Comparison of ENCODE assay signal across 21 cellular contexts in genomic region chr11:7599209-7599608, GRCh38.
DNase-seq lines count a peak whose midpoint lies in the region; ATAC-seq and TF ChIP-seq lines count a peak whose summit lies in the region.
"Had no signal": no experiment of that assay in that cellular context is flagged by ENCODE, and none has a peak within 500 bp of the region (broad histone marks: within the 10 kb centered on the region; RNA-seq: fewer than 3 reads in every experiment).

No MANE protein-coding gene starts in this region.

- peak; percentile 26 for DNase-seq in NCI-H510A treated with DMSO at 0.1 percent for 48 hours (lab: John Stamatoyannopoulos, UW)
- no peak for DNase-seq in NCI-H510A (lab: John Stamatoyannopoulos, UW)
- no peak for DNase-seq in esophagus squamous epithelium (lab: John Stamatoyannopoulos, UW)
- peak; percentile 79 for DNase-seq in pons (ENCODE audit: low spot score)
- DNase-seq in DMS114 treated with DMSO at 0.1 percent for 48 hours (lab: John Stamatoyannopoulos, UW; ENCODE audit: unreplicated experiment) = no peak
- DNase-seq in left ventricle myocardium inferior = no peak
- DNase-seq: activated CD4-positive, alpha-beta T cell treated with anti-CD3 and anti-CD28 coated beads, Interleukin-2, amount 10 ng/mL, durations not matched to agents 24 days and 14 days; aorta; central memory CD4-positive, alpha-beta T cell; erythroblast; foreskin melanocyte; mesenchymal stem cell; naive thymus-derived CD4-positive, alpha-beta T cell; NCI-H1092; NCI-H2081; NK-92 treated with Interleukin-12 subunit alpha and Interleukin-12 subunit beta, amount 100 ng/mL, for 24 hours; T-helper 17 cell had no signal

- H3K27ac ChIP-seq in esophagus squamous epithelium (peak overlapping the region in 3 of 4 donors; percentile 69 to 88 (median 84)), left ventricle myocardium inferior (replicated peaks) (no peak overlapping the region)

- no peaks in the 10 kb centered on the region for H3K27me3 ChIP-seq in esophagus squamous epithelium
- no peaks in the 10 kb centered on the region for H3K27me3 ChIP-seq in left ventricle myocardium inferior (ENCODE audit: low read depth)

- no peak for TF ChIP-seq POLR2A in esophagus squamous epithelium (IDR thresholded peaks at IDR 0.05)

- H3K36me3 ChIP-seq in esophagus squamous epithelium = peaks cover 0 to 19% (median 0%) of the 10 kb centered on the region in 3 donors
- peaks cover 20% of the 10 kb centered on the region for H3K36me3 ChIP-seq in left ventricle myocardium inferior

- H3K9me3 ChIP-seq in esophagus squamous epithelium = no peaks in the 10 kb centered on the region
- H3K9me3 ChIP-seq in left ventricle myocardium inferior (replicated peaks) = no peaks in the 10 kb centered on the region

- H3K4me1 ChIP-seq in esophagus squamous epithelium (peaks cover 31 to 99% (median 37%) of the 10 kb centered on the region in 3 donors), left ventricle myocardium inferior (no peaks in the 10 kb centered on the region)

- intact Hi-C loops in esophagus squamous epithelium (cut with DNase I) = no loop called here
- intact Hi-C loops in left ventricle myocardium inferior (cut with micrococcal nuclease) = no loop called here

- H3K4me3 ChIP-seq in esophagus squamous epithelium = no peak overlapping the region
- H3K4me3 ChIP-seq in left ventricle myocardium inferior = no peak overlapping the region

- ATAC-seq in GM21619 (IDR thresholded peaks at IDR 0.05; ENCODE audit: unreplicated experiment) (no peak), HG03095 (IDR thresholded peaks at IDR 0.05; ENCODE audit: unreplicated experiment) (no peak)
- ATAC-seq: activated naive CD4-positive, alpha-beta T cell treated with anti-CD3 and anti-CD28 coated beads, Interleukin-2, amount 50 U/mL, for 72 hours; naive thymus-derived CD4-positive, alpha-beta T cell; sciatic nerve; T-helper 17 cell had no signal

- 71 to 76% methylated on average over 2 of the region's 2 CpGs for WGBS in esophagus squamous epithelium, 2 donors

- no peak for TF ChIP-seq CTCF in esophagus squamous epithelium (IDR thresholded peaks at IDR 0.05)
- no peak for TF ChIP-seq CTCF in left ventricle myocardium inferior (IDR thresholded peaks at IDR 0.05; ENCODE audit: borderline replicate concordance)

Comparison
In these comparisons a context has a peak if more than half of its experiments do, and no peak if none do; other contexts are left out.
1. DNase-seq: peak in NCI-H510A treated with DMSO at 0.1 percent for 48 hours (single experiment) and pons (single experiment); none in NCI-H510A (single experiment), esophagus squamous epithelium (single experiment), DMS114 treated with DMSO at 0.1 percent for 48 hours (single experiment) and left ventricle myocardium inferior (single experiment).